ENCODE assay signal across 8 cellular contexts in genomic region chr2:231464576-231465540, GRCh38. TPM values are rescaled to one million over a fixed set of nuclear protein-coding genes. Genes with fewer than 3 reads are reported as not detected.
DNase-seq lines count a peak whose midpoint lies in the region; ATAC-seq and TF ChIP-seq lines count a peak whose summit lies in the region.

No MANE protein-coding gene starts in this region.

- H3K9me3 ChIP-seq in SK-N-MC (ENCODE audit: low read depth, low read length) (no peaks in the 10 kb centered on the region), transverse colon (no peaks in the 10 kb centered on the region)

- H3K27me3 ChIP-seq in KMS-11 (ENCODE audit: insufficient read depth, low read depth), result no peaks in the 10 kb centered on the region
- no peaks in the 10 kb centered on the region for H3K27me3 ChIP-seq in transverse colon

- H4K20me1 ChIP-seq in KMS-11 (ENCODE audit: insufficient read depth), result peaks cover 35% of the 10 kb centered on the region

- intact Hi-C loops in CD14-positive monocyte (cut with micrococcal nuclease) (loop anchor here (5.0 to 10.0 kb wide), 3 partner anchors 47 to 1090 kb away; partner anchors contain the start of genes EIF4E2 (in 1 of the 2), PDE6D (in 1 of the 2) and TIGD1 (in 1 of the 2)), cardiac septum (cut with DNase I) (no loop called here), transverse colon (cut with DNase I; ENCODE audit: low total_unique reads) (no loop called here)

- H3K4me3 Mint-ChIP-seq in CD14-positive monocyte, result peak overlapping the region; percentile 85 to 94
- peak overlapping the region; percentile 99 for H3K4me3 Mint-ChIP-seq in activated naive CD8-positive, alpha-beta T cell

- H3K79me2 ChIP-seq in KMS-11 (ENCODE audit: insufficient read depth, low read depth), result peaks cover 54% of the 10 kb centered on the region

- peaks cover 27 to 30% of the 10 kb centered on the region in 2 donors for H3K36me3 Mint-ChIP-seq in CD14-positive monocyte
- peaks cover 30% of the 10 kb centered on the region for H3K36me3 Mint-ChIP-seq in activated naive CD8-positive, alpha-beta T cell

- TF ChIP-seq CTCF in CD14-positive monocyte (IDR thresholded peaks at IDR 0.05), result no peak
- TF ChIP-seq CTCF in KMS-11 (conservative IDR thresholded peaks at IDR 0.05; ENCODE audit: low read depth, low read length), result no peak
- peak in 2 of 5 experiments; percentile 10 to 12 for TF ChIP-seq CTCF in transverse colon (IDR thresholded peaks at IDR 0.05)

- peak overlapping the region; percentile 97 to 99 (median 99) for H3K27ac Mint-ChIP-seq in CD14-positive monocyte
- peak overlapping the region; percentile 97 for H3K27ac Mint-ChIP-seq in activated naive CD8-positive, alpha-beta T cell

- peak; percentile 27 for ATAC-seq in GM19455 (IDR thresholded peaks at IDR 0.05; ENCODE audit: unreplicated experiment)

- H3K9ac ChIP-seq in KMS-11 (peak overlapping the region; percentile 100), SK-N-MC (ENCODE audit: insufficient read length) (peak overlapping the region; percentile 98)

- H3K4me3 ChIP-seq in KMS-11 (IDR thresholded peaks at IDR 0.05; ENCODE audit: insufficient read depth, low read depth, low read length), result peak overlapping the region; percentile 33
- peak overlapping the region; percentile 82 for H3K4me3 ChIP-seq in SK-N-MC
- peak overlapping the region; percentile 71 to 86 (median 79) for H3K4me3 ChIP-seq in transverse colon

- H3K4me1 ChIP-seq in KMS-11 (ENCODE audit: low read depth, poor library complexity, severe bottlenecking), result peaks cover 32% of the 10 kb centered on the region
- H3K4me1 ChIP-seq in transverse colon, result peaks cover 7 to 37% (median 21%) of the 10 kb centered on the region in 4 donors

- H3K4me2 ChIP-seq in KMS-11, result peak overlapping the region; percentile 75

- H3K27ac ChIP-seq in KMS-11, result peak overlapping the region; percentile 99
- peak overlapping the region; percentile 90 for H3K27ac ChIP-seq in SK-N-MC
- peak overlapping the region; percentile 97 to 99 (median 98) for H3K27ac ChIP-seq in transverse colon

- peaks cover 0 to 4% (median 0%) of the 10 kb centered on the region in 3 donors for H3K27me3 Mint-ChIP-seq in CD14-positive monocyte (ENCODE audit: low read depth in 3 of 3)
- H3K27me3 Mint-ChIP-seq in activated naive CD8-positive, alpha-beta T cell, result no peaks in the 10 kb centered on the region

- in situ Hi-C loops in transverse colon (cut with MboI; ENCODE audit: low pct_ligation_motif_present in 1 of 4, low pct_unique_long_range_greater_than_20kb in 1 of 4, low sequenced_read_pairs in 3 of 4), result no loop called here

- H3K36me3 ChIP-seq in KMS-11 (ENCODE audit: insufficient read depth) (peaks cover 33% of the 10 kb centered on the region), SK-N-MC (ENCODE audit: insufficient read depth, low read length) (peaks cover 40% of the 10 kb centered on the region), transverse colon (peaks cover 0 to 31% (median 14%) of the 10 kb centered on the region in 4 donors)

- peaks cover 41% of the 10 kb centered on the region for H3K4me1 Mint-ChIP-seq in CD14-positive monocyte
- H3K4me1 Mint-ChIP-seq in activated naive CD8-positive, alpha-beta T cell (ENCODE audit: low read depth), result peaks cover 34% of the 10 kb centered on the region

- WGBS in transverse colon (ENCODE audit: low coverage in 1 of 2), 2 donors, result 0% methylated on average over 32 of the region's 81 CpGs; no CpG with 5 or more reads in 1 of the 2 donors

- DNase-seq in CD14-positive monocyte (ENCODE audit: low spot score) (no peak), SK-N-MC (ENCODE audit: low read depth, low spot score) (no peak), cardiac septum (ENCODE audit: low spot score) (peak; percentile 99), pons (ENCODE audit: low spot score) (peak; percentile 96), transverse colon (peak; percentile 38)

- peak overlapping the region; percentile 82 for H2AFZ ChIP-seq in KMS-11 (ENCODE audit: low read depth)

- no peak for TF ChIP-seq POLR2A in transverse colon (IDR thresholded peaks at IDR 0.05)

- peaks cover 0 to 4% (median 0%) of the 10 kb centered on the region in 7 donors for H3K9me3 Mint-ChIP-seq in CD14-positive monocyte
- no peaks in the 10 kb centered on the region for H3K9me3 Mint-ChIP-seq in activated naive CD8-positive, alpha-beta T cell (ENCODE audit: low read depth)

- no peak for TF ChIP-seq EP300 in transverse colon (IDR thresholded peaks at IDR 0.05; ENCODE audit: low read depth)

RNA-seq across cellular contexts. Expression of gene NCL, which starts 0.6 kb away (rescaled TPM):
- 100 to 1,000 TPM; 106 to 143 TPM for polyA plus RNA-seq in CD14-positive monocyte
- total RNA-seq in cardiac septum (299 TPM), transverse colon (100 to 1,000 TPM in 3 of 4 donors, 10 to 100 TPM in 1; 83.8 to 227 (median 133) TPM)

Comparison
In these comparisons a context has a peak if more than half of its experiments do, and no peak if none do; other contexts are left out.
1. DNase-seq: peak in cardiac septum (single experiment), pons (single experiment) and transverse colon (single experiment); none in CD14-positive monocyte (single experiment) and SK-N-MC (single experiment).
2. intact Hi-C loops: an anchor here in CD14-positive monocyte (5.0 to 10.0 kb wide); none called in cardiac septum and transverse colon.
3. Peak in every context shown above with its lines, with median percentiles within 50 percentile points of each other: H3K27ac ChIP-seq and H3K4me3 ChIP-seq.